9 cellular contexts compared by ENCODE assay signal in the genomic region with DNA sequence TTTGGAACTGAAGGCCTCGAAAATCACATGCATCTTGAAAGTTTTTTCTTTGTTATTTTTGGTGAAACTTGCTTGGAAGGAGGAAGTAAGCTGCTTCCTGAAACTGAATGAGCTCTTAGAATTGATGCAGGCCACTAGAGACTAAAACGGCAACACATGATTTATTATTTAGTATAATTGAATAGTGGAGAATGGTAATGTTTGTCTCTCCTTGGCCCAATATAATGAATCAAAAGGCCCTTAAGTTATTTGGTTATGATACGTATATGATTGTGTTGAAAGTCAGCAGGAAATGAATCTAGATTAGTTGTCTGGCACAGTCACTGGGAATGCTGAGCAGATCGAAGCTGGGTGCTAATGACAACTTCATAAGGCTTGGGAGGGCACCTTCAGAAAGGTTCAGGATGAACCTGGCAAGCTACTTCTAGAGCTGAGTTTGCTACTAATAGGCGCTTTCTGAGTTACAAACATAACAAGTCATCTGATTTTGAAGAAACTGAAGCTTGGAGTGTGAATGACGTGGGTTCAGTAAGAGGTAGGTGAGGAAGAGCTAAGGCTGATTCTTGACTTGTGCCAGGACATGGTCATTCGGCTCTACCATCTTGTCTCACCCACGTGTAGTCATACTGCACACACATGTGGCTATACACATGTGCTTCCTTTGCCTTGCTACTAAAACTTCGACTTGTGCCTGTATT. TPM values are rescaled to one million over a fixed set of nuclear protein-coding genes. Genes with fewer than 3 reads are reported as not detected.
DNase-seq lines count a peak whose midpoint lies in the region; ATAC-seq and TF ChIP-seq lines count a peak whose summit lies in the region.
"Had no signal": no experiment of that assay in that cellular context is flagged by ENCODE, and none has a peak within 500 bp of the region (broad histone marks: within the 10 kb centered on the region; RNA-seq: fewer than 3 reads in every experiment).

No MANE protein-coding gene starts in this region.

- H3K4me3 ChIP-seq in lung (no peak overlapping the region), aorta (ENCODE audit: low read length in 2 of 2) (no peak overlapping the region)

- H3K27ac Mint-ChIP-seq in stimulated activated naive CD8-positive, alpha-beta T cell treated with anti-CD3 and anti-CD28 coated beads, Interleukin-15, Interleukin-2, amounts not matched to agents 100 ng/mL and 50 ng/mL, for 24 hours, result peak overlapping the region; percentile 72
- H3K27ac Mint-ChIP-seq in activated naive CD8-positive, alpha-beta T cell treated with anti-CD3 and anti-CD28 coated beads, Interleukin-2, amount 50 U/mL, for 24 hours, result peak overlapping the region; percentile 19

- H3K36me3 Mint-ChIP-seq in stimulated activated naive CD8-positive, alpha-beta T cell treated with anti-CD3 and anti-CD28 coated beads, Interleukin-15, Interleukin-2, amounts not matched to agents 100 ng/mL and 50 ng/mL, for 24 hours (ENCODE audit: low read depth), result peaks cover 10% of the 10 kb centered on the region
- peaks cover 8% of the 10 kb centered on the region for H3K36me3 Mint-ChIP-seq in activated naive CD8-positive, alpha-beta T cell treated with anti-CD3 and anti-CD28 coated beads, Interleukin-2, amount 50 U/mL, for 24 hours (ENCODE audit: low read depth)

- no peak for ATAC-seq in stimulated activated naive CD8-positive, alpha-beta T cell treated with anti-CD3 and anti-CD28 coated beads, Interleukin-15, Interleukin-2, amounts not matched to agents 100 U/mL and 50 U/mL, for 24 hours
- ATAC-seq in activated naive CD8-positive, alpha-beta T cell treated with anti-CD3 and anti-CD28 coated beads, Interleukin-2, amount 50 U/mL, for 24 hours, result no peak
- ATAC-seq in lung (ENCODE audit: insufficient read depth, low FRiP score) (peak; percentile 33), aorta (ENCODE audit: low FRiP score) (peak; percentile 49), HG02981 (IDR thresholded peaks at IDR 0.05; ENCODE audit: unreplicated experiment) (no peak)

- H3K27me3 Mint-ChIP-seq in stimulated activated naive CD8-positive, alpha-beta T cell treated with anti-CD3 and anti-CD28 coated beads, Interleukin-15, Interleukin-2, amounts not matched to agents 100 ng/mL and 50 ng/mL, for 24 hours, result no peaks in the 10 kb centered on the region
- H3K27me3 Mint-ChIP-seq in activated naive CD8-positive, alpha-beta T cell treated with anti-CD3 and anti-CD28 coated beads, Interleukin-2, amount 50 U/mL, for 24 hours, result no peaks in the 10 kb centered on the region

- H3K27ac ChIP-seq in lung (ENCODE audit: low read depth in 1 of 2, low read length in 1 of 2), result peak overlapping the region; percentile 78 to 82
- H3K27ac ChIP-seq in aorta (ENCODE audit: low read depth in 1 of 2, low read length in 2 of 2), result peak overlapping the region; percentile 18 to 26

- no peak for TF ChIP-seq CTCF in lung (IDR thresholded peaks at IDR 0.05; ENCODE audit: control extremely low read depth, extremely low read depth)

- H3K4me3 Mint-ChIP-seq in stimulated activated naive CD8-positive, alpha-beta T cell treated with anti-CD3 and anti-CD28 coated beads, Interleukin-15, Interleukin-2, amounts not matched to agents 100 ng/mL and 50 ng/mL, for 24 hours, result no peak overlapping the region
- no peak overlapping the region for H3K4me3 Mint-ChIP-seq in activated naive CD8-positive, alpha-beta T cell treated with anti-CD3 and anti-CD28 coated beads, Interleukin-2, amount 50 U/mL, for 24 hours

- H3K27me3 ChIP-seq in lung (ENCODE audit: control insufficient read depth, insufficient read depth) (no peaks in the 10 kb centered on the region), aorta (ENCODE audit: control insufficient read depth in 1 of 2, insufficient read depth in 2 of 2, low read length in 1 of 2) (no peaks in the 10 kb centered on the region)

- H3K4me1 ChIP-seq in lung (ENCODE audit: control insufficient read depth in 2 of 2, insufficient read depth in 2 of 2, low read length in 2 of 2) (peaks cover 14 to 23% of the 10 kb centered on the region in 2 donors), aorta (ENCODE audit: control insufficient read depth in 1 of 2, insufficient read depth in 2 of 2, low read length in 2 of 2) (peaks cover 4 to 18% of the 10 kb centered on the region in 2 donors)

- H3K4me1 Mint-ChIP-seq in stimulated activated naive CD8-positive, alpha-beta T cell treated with anti-CD3 and anti-CD28 coated beads, Interleukin-15, Interleukin-2, amounts not matched to agents 100 ng/mL and 50 ng/mL, for 24 hours (ENCODE audit: low read depth), result peaks cover 31% of the 10 kb centered on the region
- H3K4me1 Mint-ChIP-seq in activated naive CD8-positive, alpha-beta T cell treated with anti-CD3 and anti-CD28 coated beads, Interleukin-2, amount 50 U/mL, for 24 hours, result peaks cover 27% of the 10 kb centered on the region

- WGBS in lung, 2 donors, result 30 to 41% methylated on average over 9 of the region's 9 CpGs
- WGBS in aorta, 2 donors, result 48 to 50% methylated on average over 9 of the region's 9 CpGs

- intact Hi-C loops in aorta (cut with DNase I), result no loop called here

- peaks cover 4% of the 10 kb centered on the region for H3K9me3 Mint-ChIP-seq in stimulated activated naive CD8-positive, alpha-beta T cell treated with anti-CD3 and anti-CD28 coated beads, Interleukin-15, Interleukin-2, amounts not matched to agents 100 ng/mL and 50 ng/mL, for 24 hours
- H3K9me3 Mint-ChIP-seq in activated naive CD8-positive, alpha-beta T cell treated with anti-CD3 and anti-CD28 coated beads, Interleukin-2, amount 50 U/mL, for 24 hours, result no peaks in the 10 kb centered on the region

- no peak for DNase-seq in stimulated activated naive CD8-positive, alpha-beta T cell treated with anti-CD3 and anti-CD28 coated beads, Interleukin-15, Interleukin-2, amounts not matched to agents 100 U/mL and 50 U/mL, for 24 hours
- no peak for DNase-seq in activated naive CD8-positive, alpha-beta T cell treated with anti-CD3 and anti-CD28 coated beads, Interleukin-2, amount 50 U/mL, for 24 hours
- DNase-seq in lung (ENCODE audit: low spot score) (no peak), aorta (no peak), activated gamma-delta T cell (lab: John Stamatoyannopoulos, UW) (no peak), DMS53 treated with DMSO at 0.1 percent for 48 hours (lab: John Stamatoyannopoulos, UW; ENCODE audit: unreplicated experiment) (no peak)
- DNase-seq: central memory CD4-positive, alpha-beta T cell had no signal

- H3K9me3 ChIP-seq in lung (ENCODE audit: control insufficient read depth in 2 of 2, insufficient read depth in 1 of 2, low read length in 1 of 2) (no peaks in the 10 kb centered on the region), aorta (ENCODE audit: control insufficient read depth, low read length) (no peaks in the 10 kb centered on the region)

- H3K36me3 ChIP-seq in lung (ENCODE audit: control insufficient read depth in 2 of 2, insufficient read depth in 2 of 2, low read length in 2 of 2) (peaks cover 2 to 4% of the 10 kb centered on the region in 2 donors), aorta (ENCODE audit: control insufficient read depth in 1 of 2, insufficient read depth in 2 of 2, low read length in 1 of 2) (no peaks in the 10 kb centered on the region)

RNA-seq across cellular contexts. Expression of a gene that starts 56.2 kb away (rescaled TPM):
- total RNA-seq in lung (10 to 100 TPM; 41.5 to 44.8 TPM), aorta (10 to 100 TPM; 64.4 to 69.0 TPM)
- polyA plus RNA-seq in lung (10 to 100 TPM; 14.9 to 30.3 TPM), aorta (10 to 100 TPM; 15.8 to 29.8 TPM)

Comparison
In these comparisons a context has a peak if more than half of its experiments do, and no peak if none do; other contexts are left out.
1. ATAC-seq: peak in lung (single experiment) and aorta (single experiment); none in stimulated activated naive CD8-positive, alpha-beta T cell treated with anti-CD3 and anti-CD28 coated beads, Interleukin-15, Interleukin-2, amounts not matched to agents 100 U/mL and 50 U/mL, for 24 hours (single experiment), activated naive CD8-positive, alpha-beta T cell treated with anti-CD3 and anti-CD28 coated beads, Interleukin-2, amount 50 U/mL, for 24 hours (single experiment) and HG02981 (single experiment).